ENCODE assay signal across 19 cellular contexts in the genomic region with DNA sequence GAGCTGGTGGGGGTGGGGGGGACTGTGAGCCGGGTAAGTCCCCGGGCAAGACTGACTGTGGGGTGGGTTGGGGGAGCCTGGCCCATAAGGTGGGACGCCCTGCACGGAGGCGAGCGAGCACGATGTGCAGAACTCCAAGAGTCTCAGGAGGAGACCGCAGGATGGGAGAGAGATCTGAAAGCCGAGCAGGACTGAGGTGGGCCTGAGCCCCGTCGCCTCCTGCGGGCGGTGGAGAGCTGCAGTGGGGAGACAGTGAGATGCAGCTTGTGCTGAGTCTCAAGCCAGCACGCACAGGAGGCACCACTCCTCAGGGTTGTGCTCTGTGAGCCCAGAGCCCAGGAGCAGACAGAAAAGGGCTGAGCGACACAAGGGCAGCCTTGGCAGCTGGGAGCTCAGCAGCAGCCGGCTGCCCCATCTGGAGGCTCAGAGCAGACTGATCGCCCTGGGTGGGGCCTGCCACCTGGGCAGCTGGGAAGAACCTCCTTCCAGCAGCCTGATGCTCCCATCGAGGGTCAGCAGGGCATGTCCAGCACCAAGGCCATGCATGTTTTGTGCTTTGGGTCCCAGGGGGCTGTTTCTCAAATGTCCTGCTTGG.
"Had no signal": no experiment of that assay in that cellular context is flagged by ENCODE, and none has a peak within 500 bp of the region (broad histone marks: within the 10 kb centered on the region; RNA-seq: fewer than 3 reads in every experiment).

No MANE protein-coding gene starts in this region.

- H3K4me3 Mint-ChIP-seq: activated B cell treated with CpG ODN at 0.5 μM for 24 hours; activated naive CD8-positive, alpha-beta T cell treated with anti-CD3 and anti-CD28 coated beads for 36 hours; naive thymus-derived CD8-positive, alpha-beta T cell; stimulated activated naive B cell treated with anti-CD40 and anti-IgM and Interleukin-4, amounts not matched to agents 10 μg/mL and 1 μg/mL and 100 μg/mL, for 72 hours had no signal

- DNase-seq: activated B cell treated with CpG ODN at 0.5 μM for 24 hours; activated CD4-positive, alpha-beta T cell treated with anti-CD3 and anti-CD28 coated beads, Interleukin-2, amount 50 U/mL, for 1 hour; activated CD8-positive, alpha-beta memory T cell treated with anti-CD3 and anti-CD28 coated beads for 24 hours; activated gamma-delta T cell treated with Interleukin-2 at 50 U/mL for 16 hours; activated naive CD8-positive, alpha-beta T cell treated with anti-CD3 and anti-CD28 coated beads for 36 hours; cerebellar nuclear complex; effector CD8-positive, alpha-beta T cell; foreskin fibroblast; head of caudate nucleus; kidney glomerular epithelial cell; mesenchymal stem cell; retina; stimulated activated CD4-positive, alpha-beta T cell treated with anti-CD3 and anti-CD28 coated beads, Interleukin-15, amount 100 ng/mL, for 24 hours; stimulated activated CD4-positive, alpha-beta T cell treated with anti-CD3 and anti-CD28 coated beads, Interleukin-4, amount 100 ng/mL, for 1 hour; stimulated activated naive B cell treated with anti-CD40 and anti-IgM and Interleukin-4, amounts not matched to agents 10 μg/mL and 1 μg/mL and 100 μg/mL, for 72 hours; tibial artery; uterus had no signal

- ATAC-seq: naive thymus-derived CD8-positive, alpha-beta T cell; stimulated activated naive B cell treated with anti-CD40 and anti-IgM and Interleukin-4, amounts not matched to agents 10 μg/mL and 1 μg/mL and 100 μg/mL, for 72 hours had no signal

- H3K4me1 Mint-ChIP-seq: activated naive CD8-positive, alpha-beta T cell treated with anti-CD3 and anti-CD28 coated beads for 36 hours; stimulated activated naive B cell treated with anti-CD40 and anti-IgM and Interleukin-4, amounts not matched to agents 10 μg/mL and 1 μg/mL and 100 μg/mL, for 72 hours had no signal

- H3K27me3 ChIP-seq: uterus had no signal

- H3K36me3 ChIP-seq: tibial artery, uterus had no signal

- H3K27me3 Mint-ChIP-seq: activated naive CD8-positive, alpha-beta T cell treated with anti-CD3 and anti-CD28 coated beads for 36 hours had no signal

- H3K4me1 ChIP-seq: tibial artery, uterus had no signal

- H3K9me3 ChIP-seq: tibial artery, uterus had no signal

- H3K27ac Mint-ChIP-seq: activated B cell treated with CpG ODN at 0.5 μM for 24 hours; activated naive CD8-positive, alpha-beta T cell treated with anti-CD3 and anti-CD28 coated beads for 36 hours; stimulated activated naive B cell treated with anti-CD40 and anti-IgM and Interleukin-4, amounts not matched to agents 10 μg/mL and 1 μg/mL and 100 μg/mL, for 72 hours had no signal

- H3K27ac ChIP-seq: tibial artery, uterus had no signal

- H3K4me3 ChIP-seq: skin epidermis, tibial artery, uterus had no signal

- H3K36me3 Mint-ChIP-seq: activated naive CD8-positive, alpha-beta T cell treated with anti-CD3 and anti-CD28 coated beads for 36 hours; stimulated activated naive B cell treated with anti-CD40 and anti-IgM and Interleukin-4, amounts not matched to agents 10 μg/mL and 1 μg/mL and 100 μg/mL, for 72 hours had no signal
